25 cellular contexts compared by ENCODE assay signal in genomic region chr6:46967950-46968349, GRCh38. TPM values are rescaled to one million over a fixed set of nuclear protein-coding genes. Genes with fewer than 3 reads are reported as not detected.
"Had no signal": no experiment of that assay in that cellular context is flagged by ENCODE, and none has a peak within 500 bp of the region (broad histone marks: within the 10 kb centered on the region; RNA-seq: fewer than 3 reads in every experiment).

No MANE protein-coding gene starts in this region.

- ATAC-seq: mucosa of descending colon; natural killer cell treated with Interleukin-12 subunit alpha and Interleukin-12 subunit beta and Interleukin-15 and Interleukin-18, amount 100 ng/mL, for 72 hours; pancreas; sciatic nerve; stimulated activated effector memory CD8-positive, alpha-beta T cell treated with anti-CD3 and anti-CD28 coated beads, Interleukin-12 subunit alpha, Interleukin-12 subunit beta, amount 100 ng/mL, for 72 hours had no signal

- H3K27ac Mint-ChIP-seq: immature natural killer cell; mesothelial cell of epicardium; naive B cell; natural killer cell treated with Interleukin-12 subunit alpha and Interleukin-12 subunit beta and Interleukin-15 and Interleukin-18, amount 100 ng/mL, for 72 hours; progenitor cell of endocrine pancreas; stimulated activated effector memory CD8-positive, alpha-beta T cell treated with anti-CD3 and anti-CD28 coated beads, Interleukin-12 subunit alpha, Interleukin-12 subunit beta, amount 100 ng/mL, for 72 hours had no signal

- H3K9me3 ChIP-seq: mucosa of descending colon, neutrophil, pancreas, right atrium auricular region, stomach, thyroid gland, vagina had no signal

- H3K27me3 ChIP-seq: neutrophil, pancreas, right atrium auricular region, stomach, thyroid gland, vagina had no signal

- H3K9me3 Mint-ChIP-seq: mesothelial cell of epicardium; natural killer cell treated with Interleukin-12 subunit alpha and Interleukin-12 subunit beta and Interleukin-15 and Interleukin-18, amount 100 ng/mL, for 72 hours; neural crest cell; stimulated activated effector memory CD8-positive, alpha-beta T cell treated with anti-CD3 and anti-CD28 coated beads, Interleukin-12 subunit alpha, Interleukin-12 subunit beta, amount 100 ng/mL, for 72 hours had no signal

- H3K4me1 ChIP-seq: stomach, vagina had no signal

- H3K36me3 Mint-ChIP-seq: immature natural killer cell; mesothelial cell of epicardium; naive B cell; natural killer cell treated with Interleukin-12 subunit alpha and Interleukin-12 subunit beta and Interleukin-15 and Interleukin-18, amount 100 ng/mL, for 72 hours; stimulated activated effector memory CD8-positive, alpha-beta T cell treated with anti-CD3 and anti-CD28 coated beads, Interleukin-12 subunit alpha, Interleukin-12 subunit beta, amount 100 ng/mL, for 72 hours had no signal

- H3K4me1 Mint-ChIP-seq: immature natural killer cell; mesothelial cell of epicardium; naive B cell; neural crest cell; stimulated activated effector memory CD8-positive, alpha-beta T cell treated with anti-CD3 and anti-CD28 coated beads, Interleukin-12 subunit alpha, Interleukin-12 subunit beta, amount 100 ng/mL, for 72 hours had no signal

- DNase-seq: dermis blood vessel endothelial cell; effector memory CD4-positive, alpha-beta T cell; hypothalamus; immature natural killer cell; mesenchymal stem cell; mucosa of descending colon; naive B cell; pancreas; stimulated activated CD4-positive, alpha-beta T cell treated with anti-CD3 and anti-CD28 coated beads, Interleukin-2, amount 100 ng/mL, for 24 hours; stimulated activated CD4-positive, alpha-beta T cell treated with anti-CD3 and anti-CD28 coated beads, Interleukin-4, amount 100 ng/mL, for 24 hours; stimulated activated naive CD4-positive, alpha-beta T cell treated with Interleukin-2 at 50 U/mL for 16 hours; stomach; thyroid gland; trophoblast cell had no signal

- H3K4me3 ChIP-seq: coronary artery, lung, mucosa of descending colon, pancreas, right atrium auricular region, stomach, thyroid gland, vagina had no signal

- H3K36me3 ChIP-seq: neutrophil, pancreas, right atrium auricular region, stomach, thyroid gland, vagina had no signal

- H3K27ac ChIP-seq: coronary artery, neutrophil, pancreas, right atrium auricular region, stomach, thyroid gland, vagina had no signal

- H3K4me3 Mint-ChIP-seq: immature natural killer cell; mesothelial cell of epicardium; naive B cell; natural killer cell treated with Interleukin-12 subunit alpha and Interleukin-12 subunit beta and Interleukin-15 and Interleukin-18, amount 100 ng/mL, for 72 hours; neural crest cell; stimulated activated effector memory CD8-positive, alpha-beta T cell treated with anti-CD3 and anti-CD28 coated beads, Interleukin-12 subunit alpha, Interleukin-12 subunit beta, amount 100 ng/mL, for 72 hours had no signal

RNA-seq across cellular contexts. Expression of gene ADGRF5, which starts 46.2 kb away (rescaled TPM):
- total RNA-seq: natural killer cell treated with Interleukin-12 subunit alpha and Interleukin-12 subunit beta and Interleukin-15 and Interleukin-18, amount 100 ng/mL, for 72 hours; progenitor cell of endocrine pancreas had no signal
- polyA plus RNA-seq: immature natural killer cell had no signal
